In the genomic region with DNA sequence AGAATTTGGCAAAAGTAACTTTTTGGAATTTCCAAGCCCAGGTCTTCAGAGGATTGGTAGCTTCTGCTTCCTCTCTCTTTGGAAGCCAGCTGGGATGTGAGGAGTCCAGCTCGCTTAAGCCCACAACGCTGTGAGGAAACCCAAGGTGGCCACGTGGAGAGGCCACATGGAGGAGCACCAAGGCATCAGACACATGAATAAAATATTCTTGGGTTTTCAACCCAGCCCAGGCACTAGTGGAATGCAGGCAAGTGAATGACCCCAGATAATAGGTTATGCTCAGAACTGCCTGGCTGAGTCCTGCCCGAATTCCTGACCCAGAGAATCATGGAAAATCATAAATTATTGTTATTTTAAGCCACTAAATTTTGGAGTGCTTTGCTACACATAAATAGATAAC, we compare ENCODE assay signal across 29 cellular contexts.
"Had no signal": no experiment of that assay in that cellular context is flagged by ENCODE, and none has a peak within 500 bp of the region (broad histone marks: within the 10 kb centered on the region; RNA-seq: fewer than 3 reads in every experiment).

No MANE protein-coding gene starts in this region.

- DNase-seq: activated CD4-positive, alpha-beta memory T cell treated with anti-CD3 and anti-CD28 coated beads for 36 hours; activated CD4-positive, alpha-beta T cell treated with anti-CD3 and anti-CD28 coated beads for 36 hours; activated CD4-positive, alpha-beta T cell treated with anti-CD3 and anti-CD28 coated beads, Interleukin-2, amount 10 ng/mL, durations not matched to agents 24 days and 14 days; activated CD4-positive, CD25-positive, alpha-beta regulatory T cell; activated CD4-positive, CD25-positive, alpha-beta regulatory T cell treated with anti-CD3 and anti-CD28 coated beads, Interleukin-2, amount 50 U/mL, for 72 hours; activated CD8-positive, alpha-beta memory T cell treated with anti-CD3 and anti-CD28 coated beads, Interleukin-2, amount 10 ng/mL, durations not matched to agents 7 days and 5 days; activated CD8-positive, alpha-beta memory T cell treated with anti-CD3 and anti-CD28 coated beads, Interleukin-2, amount 50 U/mL, for 4 hours; activated CD8-positive, alpha-beta T cell treated with anti-CD3 and anti-CD28 coated beads, Interleukin-2, amount 10 ng/mL, durations not matched to agents 7 days and 5 days; activated effector memory CD4-positive, alpha-beta T cell treated with anti-CD3 and anti-CD28 coated beads, Interleukin-2, amount 50 U/mL, for 16 hours; activated naive CD8-positive, alpha-beta T cell treated with anti-CD3 and anti-CD28 coated beads for 36 hours; activated naive CD8-positive, alpha-beta T cell treated with anti-CD3 and anti-CD28 coated beads, Interleukin-2, amount 50 U/mL, for 24 hours; activated T-cell treated with anti-CD3 and anti-CD28 coated beads, Interleukin-2, amount 50 U/mL, for 1 hour; activated T-cell treated with anti-CD3 and anti-CD28 coated beads, Interleukin-2, amount 50 U/mL, for 48 hours; adrenal gland; amygdala; central memory CD4-positive, alpha-beta T cell; cerebellar nuclear complex; colonic mucosa; effector memory CD4-positive, alpha-beta T cell; endodermal cell; foreskin keratinocyte; gastrocnemius medialis; glutamatergic neuron; heart left ventricle; T-helper 2 cell had no signal

- ATAC-seq: activated CD4-positive, alpha-beta T cell treated with anti-CD3 and anti-CD28 coated beads for 36 hours; activated CD8-positive, alpha-beta memory T cell treated with anti-CD3 and anti-CD28 coated beads, Interleukin-2, amount 10 ng/mL, durations not matched to agents 7 days and 5 days; activated CD8-positive, alpha-beta T cell treated with anti-CD3 and anti-CD28 coated beads, Interleukin-2, amount 10 ng/mL, durations not matched to agents 7 days and 5 days; activated naive CD8-positive, alpha-beta T cell treated with anti-CD3 and anti-CD28 coated beads, Interleukin-2, amount 50 U/mL, for 24 hours; esophagus mucosa; foreskin keratinocyte; gastrocnemius medialis; heart left ventricle had no signal

- H3K36me3 ChIP-seq: adrenal gland, ascending aorta, breast epithelium, cardiac muscle cell, colonic mucosa, gastrocnemius medialis, heart left ventricle had no signal

- H3K9me3 ChIP-seq: adrenal gland, ascending aorta, breast epithelium, colonic mucosa, gastrocnemius medialis, heart left ventricle had no signal

- H3K27me3 ChIP-seq: adrenal gland, ascending aorta, cardiac muscle cell, colonic mucosa had no signal

- H3K27ac ChIP-seq: adrenal gland, ascending aorta, breast epithelium, cardiac muscle cell, colonic mucosa, foreskin keratinocyte, gastrocnemius medialis, heart left ventricle had no signal

- H3K4me3 ChIP-seq: adrenal gland, ascending aorta, breast epithelium, cardiac muscle cell, colonic mucosa, gastrocnemius medialis, heart left ventricle had no signal

- H3K4me1 ChIP-seq: adrenal gland, ascending aorta, breast epithelium, colonic mucosa, foreskin keratinocyte, gastrocnemius medialis, heart left ventricle had no signal
